1 cellular context compared by ENCODE assay signal in the genomic region with DNA sequence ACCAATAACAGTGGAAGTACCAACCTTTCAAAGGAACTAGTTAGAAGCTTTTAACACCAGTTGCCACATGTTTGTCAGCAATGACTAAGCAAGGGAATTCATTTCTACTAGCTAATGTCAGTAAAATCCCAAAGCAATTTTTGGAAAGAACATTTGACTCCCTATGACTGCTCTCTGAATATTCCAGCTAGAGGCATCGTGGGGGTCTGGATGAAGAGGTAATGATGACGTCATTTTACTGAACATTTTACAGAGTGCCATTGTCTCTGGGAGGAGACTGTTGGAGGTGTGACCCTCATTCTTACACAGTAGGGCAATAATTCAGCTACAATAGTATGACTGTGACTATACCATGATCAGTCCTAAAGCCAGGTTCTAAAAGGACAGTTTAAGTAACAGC.
TF ChIP-seq lines count a peak whose summit lies in the region.

No MANE protein-coding gene starts in this region.

TF ChIP-seq in IMR-90, 13 proteins besides CTCF, POLR2A, EP300 and RAD21:
- TF ChIP-seq FOS (IDR thresholded peaks at IDR 0.05; ENCODE audit: low read depth, low read length) (no peak), MAFK (IDR thresholded peaks at IDR 0.05; ENCODE audit: low read depth, low read length) (no peak), ELK1 (IDR thresholded peaks at IDR 0.05; ENCODE audit: borderline replicate concordance, low read depth, low read length) (no peak), CHD1 (IDR thresholded peaks at IDR 0.05; ENCODE audit: low read depth, low read length) (no peak)
